ENCODE assay signal across 8 cellular contexts in genomic region chr11:65430406-65431217, GRCh38. TPM values are rescaled to one million over a fixed set of nuclear protein-coding genes. Genes with fewer than 3 reads are reported as not detected.
DNase-seq lines count a peak whose midpoint lies in the region; ATAC-seq and TF ChIP-seq lines count a peak whose summit lies in the region.

No MANE protein-coding gene starts in this region.

- H3K4me3 Mint-ChIP-seq in brain, result peak overlapping the region; percentile 68 to 94 (median 70)

- H3K36me3 ChIP-seq in IMR-90 (ENCODE audit: control insufficient read depth, insufficient read depth, low read length) (peaks cover 36% of the 10 kb centered on the region), mucosa of descending colon (ENCODE audit: low read depth) (no peaks in the 10 kb centered on the region)

- H3K27ac ChIP-seq in AG04450 (ENCODE audit: low read depth, low read length), result peak overlapping the region; percentile 66
- no peak overlapping the region for H3K27ac ChIP-seq in IMR-90 (ENCODE audit: insufficient read depth, low read length)

- H2AK9ac ChIP-seq in IMR-90 (replicated peaks; ENCODE audit: low read depth, low read length, poor library complexity), result no peak overlapping the region

- H3K27me3 Mint-ChIP-seq in brain, result peaks cover 3% of the 10 kb centered on the region

- TF ChIP-seq CTCF in AG04450 (IDR thresholded peaks at IDR 0.05; ENCODE audit: low read depth, low read length) (no peak), IMR-90 (conservative IDR thresholded peaks at IDR 0.05; ENCODE audit: low read depth, low read length) (no peak), brain (conservative IDR thresholded peaks at IDR 0.05) (no peak), mucosa of descending colon (IDR thresholded peaks at IDR 0.05) (no peak)

- no peak overlapping the region for H3K4ac ChIP-seq in IMR-90 (ENCODE audit: low read depth, low read length)

- peak overlapping the region; percentile 81 for H3K4me2 ChIP-seq in IMR-90 (ENCODE audit: low read depth, low read length)

- H3K4me1 Mint-ChIP-seq in brain, result peaks cover 91% of the 10 kb centered on the region

- peaks cover 97% of the 10 kb centered on the region for H4K20me1 ChIP-seq in IMR-90 (ENCODE audit: insufficient read depth, low read length)

- H3K23ac ChIP-seq in IMR-90 (ENCODE audit: low read depth, low read length), result peak overlapping the region; percentile 6; the same call in 1 of the 2 replicates

- no peak overlapping the region for H4K5ac ChIP-seq in IMR-90 (ENCODE audit: low read depth, low read length)

- peak overlapping the region; percentile 97 for H3K4me3 ChIP-seq in AG04450 (ENCODE audit: low read depth, low read length)
- peak overlapping the region; percentile 35; the same call in 1 of the 2 replicates for H3K4me3 ChIP-seq in IMR-90 (ENCODE audit: insufficient read depth, low read depth, low read length)
- H3K4me3 ChIP-seq in mucosa of descending colon, result no peak overlapping the region

- no peak overlapping the region for H3K14ac ChIP-seq in IMR-90 (replicated peaks; ENCODE audit: low read depth, low read length)

- peak overlapping the region; percentile 10 to 99 (median 84) for H3K27ac Mint-ChIP-seq in brain

- POLR2A ChIA-PET in AG04450 (lab: Yijun Ruan, JAX) (interaction anchor here (1.6 to 17.0 kb wide), 4 partner anchors 10 to 71 kb away, joined by 4 to 999 read pairs (median 26); partner anchors contain the start of genes MALAT1 and NEAT1), IMR-90 (lab: Charles Lee; ENCODE audit: unreplicated experiment) (interaction anchor here (0.7 to 1.7 kb wide), 4 partner anchors 11 to 77 kb away, joined by 3 to 6 read pairs (median 4); partner anchors contain the start of gene MALAT1)

- H3K79me1 ChIP-seq in IMR-90 (ENCODE audit: low read depth in 1 of 2, low read length in 2 of 2), result peaks cover 5 to 33% of the 10 kb centered on the region in 2 experiments; a peak in 3 of 4 replicates

- no peak overlapping the region for H4K8ac ChIP-seq in IMR-90 (ENCODE audit: low read depth in 2 of 2, low read length in 2 of 2)

- H3K27me3 ChIP-seq in AG04450 (ENCODE audit: control insufficient read depth, insufficient read depth, low read length), result no peaks in the 10 kb centered on the region
- H3K27me3 ChIP-seq in IMR-90 (ENCODE audit: control insufficient read depth, insufficient read depth, low read length), result no peaks in the 10 kb centered on the region

- peaks cover 47% of the 10 kb centered on the region for H3K36me3 Mint-ChIP-seq in brain

- DNase-seq in AG04450 (ENCODE audit: low read depth, low spot score) (no peak), IMR-90 (peak; percentile 69), mucosa of descending colon (no peak)

- dilution Hi-C loops in IMR-90 (cut with HindIII; ENCODE audit: low sequenced_read_pairs, unreplicated experiment), result no loop called here

- no peaks in the 10 kb centered on the region; the same call in 1 of the 2 replicates for H3K9me1 ChIP-seq in IMR-90 (ENCODE audit: insufficient read depth, low read length)

- intact Hi-C loops in IMR-90 (cut with micrococcal nuclease) (loop anchor here (5.0 kb wide), 1 partner anchor 82 kb away; no protein-coding TSS in a partner anchor), mucosa of descending colon (cut with DNase I, micrococcal nuclease) (no loop called here)

- H4K91ac ChIP-seq in IMR-90 (ENCODE audit: insufficient read depth, low read depth, low read length), result no peak overlapping the region

- H3K9me3 Mint-ChIP-seq in brain, result no peaks in the 10 kb centered on the region

- no peak overlapping the region for H2AK5ac ChIP-seq in IMR-90 (ENCODE audit: low read depth, low read length)

- peaks cover 2% of the 10 kb centered on the region; the same call in 1 of the 2 replicates for H3K4me1 ChIP-seq in IMR-90 (ENCODE audit: control insufficient read depth, insufficient read depth, low read length)
- peaks cover 33% of the 10 kb centered on the region for H3K4me1 ChIP-seq in mucosa of descending colon (ENCODE audit: low read depth)

- no peak overlapping the region for H2BK15ac ChIP-seq in IMR-90 (ENCODE audit: low read depth, low read length)

- TF ChIP-seq RAD21 in IMR-90 (IDR thresholded peaks at IDR 0.05; ENCODE audit: low read length), result no peak

- TF ChIP-seq POLR2A in IMR-90 (IDR thresholded peaks at IDR 0.05; ENCODE audit: low read depth, low read length) (peak; percentile 66), GM18505 (IDR thresholded peaks at IDR 0.05; ENCODE audit: borderline replicate concordance, extremely low read depth, insufficient read depth, insufficient read length) (no peak)

- CTCF ChIA-PET in AG04450 (lab: Charles Lee) (no interaction called here), IMR-90 (lab: Yijun Ruan, JAX) (interaction anchor here (1.0 kb wide), 1 partner anchor 14 kb away, joined by 3 read pairs; no protein-coding TSS in a partner anchor)

- H2BK120ac ChIP-seq in IMR-90 (ENCODE audit: low read depth, low read length), result no peak overlapping the region

- no peak overlapping the region for H2BK20ac ChIP-seq in IMR-90 (ENCODE audit: low read depth, low read length)

- 0 out of 2 replicates have a peak overlapping the region, but pooled peaks have one; percentile 3 for H3K56ac ChIP-seq in IMR-90 (ENCODE audit: extremely low read depth, insufficient read depth, low read length)

- ATAC-seq in IMR-90 (ENCODE audit: low read depth), result peak; percentile 2
- ATAC-seq in mucosa of descending colon, result peak; percentile 5
- ATAC-seq in HG02852 (IDR thresholded peaks at IDR 0.05; ENCODE audit: unreplicated experiment), result no peak
- no peak for ATAC-seq in HG02763 (IDR thresholded peaks at IDR 0.05; ENCODE audit: unreplicated experiment)
- ATAC-seq in GM18505 (IDR thresholded peaks at IDR 0.05; ENCODE audit: unreplicated experiment), result no peak
- no peak for ATAC-seq in GM21737 (IDR thresholded peaks at IDR 0.05; ENCODE audit: unreplicated experiment)

- no peak overlapping the region for H3K18ac ChIP-seq in IMR-90 (ENCODE audit: low read depth, low read length)

- WGBS in IMR-90 (ENCODE audit: extremely low coverage in 2 of 2, insufficient read length in 1 of 2), 2 experiments, result 60% methylated on average over 1 of the region's 6 CpGs; no CpG with 5 or more reads in 1 of the 2 experiments

- no peak overlapping the region for H2AFZ ChIP-seq in IMR-90 (replicated peaks; ENCODE audit: low read length, poor library complexity)

- H3K9ac ChIP-seq in IMR-90 (ENCODE audit: low read depth, low read length), result no peak overlapping the region

- in situ Hi-C loops in IMR-90 (cut with MboI; ENCODE audit: low sequenced_read_pairs), result no loop called here

- no TSS peak for BruUV-seq in IMR-90 (replicated peaks; lab: Mats Ljungman, UMichigan)

- no peaks in the 10 kb centered on the region for H3K9me3 ChIP-seq in AG04450 (ENCODE audit: control insufficient read depth, insufficient read depth, low read length)
- H3K9me3 ChIP-seq in IMR-90 (ENCODE audit: control insufficient read depth, insufficient read depth, low read length), result no peaks in the 10 kb centered on the region
- H3K9me3 ChIP-seq in mucosa of descending colon, result no peaks in the 10 kb centered on the region

- peak overlapping the region; percentile 14 for H2BK5ac ChIP-seq in IMR-90 (ENCODE audit: low read depth, low read length, poor library complexity, severe bottlenecking)

TF ChIP-seq in IMR-90, 13 proteins besides CTCF, POLR2A, EP300 and RAD21 (continues in another document):
- TF ChIP-seq FOS (IDR thresholded peaks at IDR 0.05; ENCODE audit: low read depth, low read length) (no peak), CEBPB (IDR thresholded peaks at IDR 0.05; ENCODE audit: low read depth, low read length) (no peak), USF2 (IDR thresholded peaks at IDR 0.05; ENCODE audit: low read depth, low read length) (no peak), MAFK (IDR thresholded peaks at IDR 0.05; ENCODE audit: low read depth, low read length) (no peak)

RNA-seq across cellular contexts. Expression of gene NEAT1, which starts 8.0 kb away (rescaled TPM):
- polyA plus RNA-seq in AG04450 (2011; rRNA removed) (72.3 and 83.3 TPM in 2 replicates), IMR-90 (2012; rRNA removed) (56.3 and 114 TPM in 2 replicates), brain (ENCODE audit: insufficient read depth, low read depth, low replicate concordance) (3.8 TPM)
- polyA minus RNA-seq in AG04450 (2011; rRNA and poly(A)+ RNA removed), result 202 and 210 TPM in 2 replicates
- total RNA-seq in IMR-90 (2012; rRNA removed) (30.1 and 38.0 TPM in 2 replicates), mucosa of descending colon (1,000 to 10,000 TPM; 1,133 to 1,409 (median 1,237) TPM)
- 12.5 and 21.1 TPM in 2 replicates for polyA plus RNA-seq in IMR-90 (2012; cell fraction: cytosol; rRNA removed)
- 237 and 1,050 TPM in 2 replicates for polyA plus RNA-seq in IMR-90 (2012; cell fraction: nucleus; rRNA removed; ENCODE audit: low replicate concordance)

RNA-seq across cellular contexts. Expression of gene FRMD8, which starts 44.2 kb away (rescaled TPM):
- 10.7 and 14.1 TPM in 2 replicates for polyA plus RNA-seq in AG04450 (2011; rRNA removed)
- 8.2 and 10.9 TPM in 2 replicates for polyA minus RNA-seq in AG04450 (2011; rRNA and poly(A)+ RNA removed)
- total RNA-seq in IMR-90 (2012; rRNA removed), result 10.8 and 11.3 TPM in 2 replicates
- polyA plus RNA-seq in IMR-90 (2012; rRNA removed), result 19.8 and 22.5 TPM in 2 replicates
- polyA plus RNA-seq in IMR-90 (2012; cell fraction: cytosol; rRNA removed), result 30.0 and 36.2 TPM in 2 replicates
- polyA plus RNA-seq in IMR-90 (2012; cell fraction: nucleus; rRNA removed; ENCODE audit: low replicate concordance), result 33.2 and 66.1 TPM in 2 replicates
- polyA plus RNA-seq in brain (ENCODE audit: insufficient read depth, low read depth, low replicate concordance), result 20.3 TPM
- total RNA-seq in mucosa of descending colon, result 10 to 100 TPM; 27.1 to 44.1 (median 42.3) TPM

RNA-seq across cellular contexts. Expression of gene SLC25A45, which starts 48.2 kb away (rescaled TPM):
- polyA plus RNA-seq in AG04450 (2011; rRNA removed) (0.76 and 1.4 TPM in 2 replicates), IMR-90 (2012; rRNA removed) (1.2 and 1.3 TPM in 2 replicates), brain (ENCODE audit: insufficient read depth, low read depth, low replicate concordance) (4.0 TPM)
- polyA minus RNA-seq in AG04450 (2011; rRNA and poly(A)+ RNA removed), result 1.4 and 2.5 TPM in 2 replicates
- total RNA-seq in IMR-90 (2012; rRNA removed) (0.56 and 0.72 TPM in 2 replicates), mucosa of descending colon (10 to 100 TPM in 2 of 3 donors, 1 to 10 TPM in 1; 8.0 to 10.5 (median 10.1) TPM)
- polyA plus RNA-seq in IMR-90 (2012; cell fraction: cytosol; rRNA removed), result 0.69 and 1.5 TPM in 2 replicates
- polyA plus RNA-seq in IMR-90 (2012; cell fraction: nucleus; rRNA removed; ENCODE audit: low replicate concordance), result 5.8 and 7.2 TPM in 2 replicates

Comparison
In these comparisons a context has a peak if more than half of its experiments do, and no peak if none do; other contexts are left out.
1. ATAC-seq: peak in IMR-90 (single experiment) and mucosa of descending colon (single experiment); none in HG02852 (single experiment), HG02763 (single experiment), GM18505 (single experiment) and GM21737 (single experiment).